ENCODE assay signal across 8 cellular contexts in genomic region chr17:63600569-63601438, GRCh38. TPM values are rescaled to one million over a fixed set of nuclear protein-coding genes. Genes with fewer than 3 reads are reported as not detected.
DNase-seq lines count a peak whose midpoint lies in the region; ATAC-seq and TF ChIP-seq lines count a peak whose summit lies in the region.

TACO1 (plus strand) TSS chr17:63600895; CDS start chr17:63601084, 189 bp downstream.

- H3K27me3 Mint-ChIP-seq in CD8-positive, alpha-beta T cell (ENCODE audit: low read depth), result no peaks in the 10 kb centered on the region
- no peaks in the 10 kb centered on the region for H3K27me3 Mint-ChIP-seq in effector memory CD8-positive, alpha-beta T cell

- H3K4me3 Mint-ChIP-seq in CD8-positive, alpha-beta T cell, result peak within 1 kb of the TSS; percentile 96
- H3K4me3 Mint-ChIP-seq in effector memory CD8-positive, alpha-beta T cell, result peak within 1 kb of the TSS; percentile 83 to 89

- peaks cover 49% of the 10 kb centered on the region for H3K4me1 Mint-ChIP-seq in CD8-positive, alpha-beta T cell (ENCODE audit: low read depth)
- peaks cover 33 to 39% of the 10 kb centered on the region in 2 donors for H3K4me1 Mint-ChIP-seq in effector memory CD8-positive, alpha-beta T cell (ENCODE audit: low read depth in 2 of 2)

- intact Hi-C loops in CD8-positive, alpha-beta T cell (cut with DNase I, micrococcal nuclease), result loop anchor here (1.0 to 5.0 kb wide), 3 partner anchors 20 to 634 kb away; partner anchors contain the start of genes DCAF7 (in 2 of the 2) and TANC2 (in 1 of the 2)

- peaks cover 15% of the 10 kb centered on the region for H3K36me3 ChIP-seq in CD8-positive, alpha-beta T cell (ENCODE audit: insufficient read depth, low read length)

- CTCF ChIA-PET in CD8-positive, alpha-beta T cell (lab: Charles Lee), result interaction anchor here (1.1 to 1.9 kb wide), 4 partner anchors 10 to 176 kb away, joined by 3 to 9 read pairs (median 5); no protein-coding TSS in a partner anchor

- H3K27ac ChIP-seq in CD8-positive, alpha-beta T cell (ENCODE audit: low read depth, low read length), result peak within 1 kb of the TSS; percentile 64

- no peaks in the 10 kb centered on the region for H3K27me3 ChIP-seq in CD8-positive, alpha-beta T cell (ENCODE audit: insufficient read depth, low read length)

- H3K9me3 Mint-ChIP-seq in CD8-positive, alpha-beta T cell, result no peaks in the 10 kb centered on the region
- no peaks in the 10 kb centered on the region for H3K9me3 Mint-ChIP-seq in effector memory CD8-positive, alpha-beta T cell

- H3K4me1 ChIP-seq in CD8-positive, alpha-beta T cell (ENCODE audit: insufficient read depth, low read length), result peaks cover 22% of the 10 kb centered on the region

- no peaks in the 10 kb centered on the region for H3K9me3 ChIP-seq in CD8-positive, alpha-beta T cell (ENCODE audit: low read length)

- POLR2A ChIA-PET in CD8-positive, alpha-beta T cell (lab: Charles Lee), result interaction anchor here (0.7 to 2.3 kb wide), 6 partner anchors 10 to 56 kb away, joined by 3 to 6 read pairs (median 5); partner anchors contain the start of gene MAP3K3

- peak; percentile 82 for ATAC-seq in CD8-positive, alpha-beta T cell
- ATAC-seq in GM19467 (IDR thresholded peaks at IDR 0.05; ENCODE audit: unreplicated experiment), result peak; percentile 76
- ATAC-seq in effector memory CD8-positive, alpha-beta T cell (replicated peaks), result peak; percentile 59

- peak within 1 kb of the TSS; percentile 95 for H3K27ac Mint-ChIP-seq in CD8-positive, alpha-beta T cell
- peak within 1 kb of the TSS; percentile 87 to 90 for H3K27ac Mint-ChIP-seq in effector memory CD8-positive, alpha-beta T cell

- no peak for TF ChIP-seq CTCF in CD8-positive, alpha-beta T cell (IDR thresholded peaks at IDR 0.05)

- peaks cover 25% of the 10 kb centered on the region for H3K36me3 Mint-ChIP-seq in CD8-positive, alpha-beta T cell
- peaks cover 17% of the 10 kb centered on the region for H3K36me3 Mint-ChIP-seq in effector memory CD8-positive, alpha-beta T cell (ENCODE audit: insufficient read depth)

- peak; percentile 62 to 87 (median 73) for DNase-seq in CD8-positive, alpha-beta T cell
- DNase-seq in HT-29 (ENCODE audit: low spot score), result peak; percentile 84
- DNase-seq in NOMO-1 (lab: John Stamatoyannopoulos, UW; ENCODE audit: unreplicated experiment in 2 of 2), result peak; percentile 64 to 71
- peak; percentile 92 for DNase-seq in activated CD8-positive, alpha-beta memory T cell treated with anti-CD3 and anti-CD28 coated beads for 24 hours
- peak; percentile 63 to 69 (median 68) for DNase-seq in effector memory CD8-positive, alpha-beta T cell
- peak; percentile 78 for DNase-seq in medulla oblongata (ENCODE audit: extremely low spot score)
- DNase-seq in stimulated activated CD4-positive, alpha-beta T cell treated with anti-CD3 and anti-CD28 coated beads, TNF-alpha, amount 100 ng/mL, for 4 hours (ENCODE audit: low read depth in 3 of 3), result peak; percentile 58 to 78 (median 66)

- peak within 1 kb of the TSS; percentile 69 for H3K4me3 ChIP-seq in CD8-positive, alpha-beta T cell (ENCODE audit: low read depth, low read length)

RNA-seq across cellular contexts. Expression of gene TACO1, which starts in this region (rescaled TPM):
- total RNA-seq in CD8-positive, alpha-beta T cell, result 10 to 100 TPM; 13.7 to 15.9 TPM
- 27.0 and 28.3 TPM in 2 replicates for total RNA-seq in HT-29 (2014; rRNA removed; shearing (Covaris generic))

Comparison
In these comparisons a context has a peak if more than half of its experiments do, and no peak if none do; other contexts are left out.
1. Peak in every context shown above with its lines: DNase-seq, ATAC-seq, H3K4me3 ChIP-seq and H3K27ac ChIP-seq.